1 cellular context compared by ENCODE assay signal in the genomic region with DNA sequence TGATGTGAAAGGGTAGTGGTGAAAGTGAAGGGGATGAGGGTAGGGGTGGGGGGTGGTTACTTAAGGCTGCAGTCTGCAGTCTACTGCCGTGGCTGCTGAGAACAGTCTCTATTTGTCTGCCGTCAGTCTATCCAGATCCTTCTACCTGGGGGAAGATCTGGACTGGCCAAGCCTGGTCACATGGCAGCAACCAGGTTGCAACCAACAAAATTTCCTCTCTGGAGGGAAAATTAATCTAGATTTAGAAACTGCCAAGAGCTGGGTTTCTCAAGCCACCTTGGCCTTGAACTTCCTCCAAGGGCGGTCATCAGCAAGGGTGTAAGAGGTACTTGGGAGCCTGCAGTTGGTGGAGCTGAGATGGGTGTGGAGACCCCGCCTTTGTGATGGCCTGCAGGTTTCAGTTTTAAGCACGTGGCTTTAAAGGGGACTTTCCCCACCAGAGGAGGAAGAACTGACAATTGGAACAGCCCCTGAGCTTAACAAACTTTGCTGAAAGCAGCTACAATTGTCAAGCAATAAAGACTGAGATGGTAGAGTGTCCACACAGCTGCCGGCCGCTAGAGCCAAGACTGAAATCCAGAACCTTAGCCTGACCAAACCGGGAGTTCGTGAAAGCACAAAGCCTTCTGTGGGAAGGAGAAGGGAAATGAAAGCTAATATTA.
TF ChIP-seq lines count a peak whose summit lies in the region.

No MANE protein-coding gene starts in this region.

TF ChIP-seq in HCT116, 20 proteins besides CTCF, POLR2A, EP300 and RAD21:
- TF ChIP-seq, protein P1, sequence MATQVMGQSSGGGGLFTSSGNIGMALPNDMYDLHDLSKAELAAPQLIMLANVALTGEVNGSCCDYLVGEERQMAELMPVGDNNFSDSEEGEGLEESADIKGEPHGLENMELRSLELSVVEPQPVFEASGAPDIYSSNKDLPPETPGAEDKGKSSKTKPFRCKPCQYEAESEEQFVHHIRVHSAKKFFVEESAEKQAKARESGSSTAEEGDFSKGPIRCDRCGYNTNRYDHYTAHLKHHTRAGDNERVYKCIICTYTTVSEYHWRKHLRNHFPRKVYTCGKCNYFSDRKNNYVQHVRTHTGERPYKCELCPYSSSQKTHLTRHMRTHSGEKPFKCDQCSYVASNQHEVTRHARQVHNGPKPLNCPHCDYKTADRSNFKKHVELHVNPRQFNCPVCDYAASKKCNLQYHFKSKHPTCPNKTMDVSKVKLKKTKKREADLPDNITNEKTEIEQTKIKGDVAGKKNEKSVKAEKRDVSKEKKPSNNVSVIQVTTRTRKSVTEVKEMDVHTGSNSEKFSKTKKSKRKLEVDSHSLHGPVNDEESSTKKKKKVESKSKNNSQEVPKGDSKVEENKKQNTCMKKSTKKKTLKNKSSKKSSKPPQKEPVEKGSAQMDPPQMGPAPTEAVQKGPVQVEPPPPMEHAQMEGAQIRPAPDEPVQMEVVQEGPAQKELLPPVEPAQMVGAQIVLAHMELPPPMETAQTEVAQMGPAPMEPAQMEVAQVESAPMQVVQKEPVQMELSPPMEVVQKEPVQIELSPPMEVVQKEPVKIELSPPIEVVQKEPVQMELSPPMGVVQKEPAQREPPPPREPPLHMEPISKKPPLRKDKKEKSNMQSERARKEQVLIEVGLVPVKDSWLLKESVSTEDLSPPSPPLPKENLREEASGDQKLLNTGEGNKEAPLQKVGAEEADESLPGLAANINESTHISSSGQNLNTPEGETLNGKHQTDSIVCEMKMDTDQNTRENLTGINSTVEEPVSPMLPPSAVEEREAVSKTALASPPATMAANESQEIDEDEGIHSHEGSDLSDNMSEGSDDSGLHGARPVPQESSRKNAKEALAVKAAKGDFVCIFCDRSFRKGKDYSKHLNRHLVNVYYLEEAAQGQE (IDR thresholded peaks at IDR 0.05; ENCODE audit: low read depth) = no peak
- TF ChIP-seq POLR2AphosphoS5 (IDR thresholded peaks at IDR 0.05; ENCODE audit: low read depth, low read length) (no peak), SP1 (IDR thresholded peaks at IDR 0.05; ENCODE audit: low read depth) (no peak), CEBPB (IDR thresholded peaks at IDR 0.05; ENCODE audit: low read depth) (no peak), YY1 (IDR thresholded peaks at IDR 0.05; ENCODE audit: extremely low read depth, insufficient replicate concordance, low read depth, low read length) (no peak), TCF7L2 (IDR thresholded peaks at IDR 0.05; ENCODE audit: borderline replicate concordance, extremely low read depth, insufficient read depth, insufficient read length) (no peak), EGR1 (IDR thresholded peaks at IDR 0.05; ENCODE audit: low read depth) (no peak), EZH2phosphoT487 (IDR thresholded peaks at IDR 0.05; ENCODE audit: borderline replicate concordance) (no peak), CBX3 (IDR thresholded peaks at IDR 0.05; ENCODE audit: low read depth) (no peak), SIN3A (IDR thresholded peaks at IDR 0.05; ENCODE audit: low read depth) (no peak), SRF (IDR thresholded peaks at IDR 0.05; ENCODE audit: low read depth) (no peak), EZH2 (IDR thresholded peaks at IDR 0.05) (no peak)
- TF ChIP-seq, protein P2, sequence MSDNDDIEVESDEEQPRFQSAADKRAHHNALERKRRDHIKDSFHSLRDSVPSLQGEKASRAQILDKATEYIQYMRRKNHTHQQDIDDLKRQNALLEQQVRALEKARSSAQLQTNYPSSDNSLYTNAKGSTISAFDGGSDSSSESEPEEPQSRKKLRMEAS (IDR thresholded peaks at IDR 0.05) = no peak
- TF ChIP-seq, protein P3, sequence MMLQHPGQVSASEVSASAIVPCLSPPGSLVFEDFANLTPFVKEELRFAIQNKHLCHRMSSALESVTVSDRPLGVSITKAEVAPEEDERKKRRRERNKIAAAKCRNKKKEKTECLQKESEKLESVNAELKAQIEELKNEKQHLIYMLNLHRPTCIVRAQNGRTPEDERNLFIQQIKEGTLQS (IDR thresholded peaks at IDR 0.05) = no peak
- TF ChIP-seq, protein P4, sequence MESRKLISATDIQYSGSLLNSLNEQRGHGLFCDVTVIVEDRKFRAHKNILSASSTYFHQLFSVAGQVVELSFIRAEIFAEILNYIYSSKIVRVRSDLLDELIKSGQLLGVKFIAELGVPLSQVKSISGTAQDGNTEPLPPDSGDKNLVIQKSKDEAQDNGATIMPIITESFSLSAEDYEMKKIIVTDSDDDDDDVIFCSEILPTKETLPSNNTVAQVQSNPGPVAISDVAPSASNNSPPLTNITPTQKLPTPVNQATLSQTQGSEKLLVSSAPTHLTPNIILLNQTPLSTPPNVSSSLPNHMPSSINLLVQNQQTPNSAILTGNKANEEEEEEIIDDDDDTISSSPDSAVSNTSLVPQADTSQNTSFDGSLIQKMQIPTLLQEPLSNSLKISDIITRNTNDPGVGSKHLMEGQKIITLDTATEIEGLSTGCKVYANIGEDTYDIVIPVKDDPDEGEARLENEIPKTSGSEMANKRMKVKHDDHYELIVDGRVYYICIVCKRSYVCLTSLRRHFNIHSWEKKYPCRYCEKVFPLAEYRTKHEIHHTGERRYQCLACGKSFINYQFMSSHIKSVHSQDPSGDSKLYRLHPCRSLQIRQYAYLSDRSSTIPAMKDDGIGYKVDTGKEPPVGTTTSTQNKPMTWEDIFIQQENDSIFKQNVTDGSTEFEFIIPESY (IDR thresholded peaks at IDR 0.05; ENCODE audit: extremely low read depth, insufficient replicate concordance, low read length) = no peak
